ENCODE assay signal across 30 cellular contexts in genomic region chr1:170721621-170722020, GRCh38. TPM values are rescaled to one million over a fixed set of nuclear protein-coding genes. Genes with fewer than 3 reads are reported as not detected.
"Had no signal": no experiment of that assay in that cellular context is flagged by ENCODE, and none has a peak within 500 bp of the region (broad histone marks: within the 10 kb centered on the region; RNA-seq: fewer than 3 reads in every experiment).

No MANE protein-coding gene starts in this region.

- H3K4me1 ChIP-seq: prostate gland, sigmoid colon had no signal

- H3K27ac Mint-ChIP-seq: activated naive CD8-positive, alpha-beta T cell; brain; memory B cell; naive thymus-derived CD8-positive, alpha-beta T cell; stimulated activated memory B cell treated with anti-CD40 and anti-IgM and Interleukin-4, amounts not matched to agents 10 μg/mL and 1 μg/mL and 100 μg/mL, for 72 hours; stimulated activated naive CD8-positive, alpha-beta T cell treated with anti-CD3 and anti-CD28 coated beads, Interleukin-15, amount 100 ng/mL, for 72 hours; T-helper 2 cell treated with Interferon-gamma antibody and Interleukin-4, amounts not matched to agents 5 μg/mL and 100 μg/mL, for 36 hours; type B pancreatic cell had no signal

- H3K4me1 Mint-ChIP-seq: brain; memory B cell; naive thymus-derived CD8-positive, alpha-beta T cell; stimulated activated memory B cell treated with anti-CD40 and anti-IgM and Interleukin-4, amounts not matched to agents 10 μg/mL and 1 μg/mL and 100 μg/mL, for 72 hours; stimulated activated naive CD8-positive, alpha-beta T cell treated with anti-CD3 and anti-CD28 coated beads, Interleukin-15, amount 100 ng/mL, for 72 hours had no signal

- H3K9me3 ChIP-seq: ovary, prostate gland, sigmoid colon, uterus had no signal

- H3K27me3 ChIP-seq: ascending aorta, heart left ventricle, ovary, sigmoid colon, uterus had no signal

- H3K4me3 Mint-ChIP-seq: activated naive CD8-positive, alpha-beta T cell; brain; memory B cell; naive thymus-derived CD8-positive, alpha-beta T cell; stimulated activated memory B cell treated with anti-CD40 and anti-IgM and Interleukin-4, amounts not matched to agents 10 μg/mL and 1 μg/mL and 100 μg/mL, for 72 hours; stimulated activated naive CD8-positive, alpha-beta T cell treated with anti-CD3 and anti-CD28 coated beads, Interleukin-15, amount 100 ng/mL, for 72 hours; T-helper 2 cell treated with Interferon-gamma antibody and Interleukin-4, amounts not matched to agents 5 μg/mL and 100 μg/mL, for 36 hours; type B pancreatic cell had no signal

- H3K36me3 Mint-ChIP-seq: activated naive CD8-positive, alpha-beta T cell; brain; memory B cell; stimulated activated memory B cell treated with anti-CD40 and anti-IgM and Interleukin-4, amounts not matched to agents 10 μg/mL and 1 μg/mL and 100 μg/mL, for 72 hours had no signal

- H3K27me3 Mint-ChIP-seq: stimulated activated memory B cell treated with anti-CD40 and anti-IgM and Interleukin-4, amounts not matched to agents 10 μg/mL and 1 μg/mL and 100 μg/mL, for 72 hours had no signal

- H3K27ac ChIP-seq: ascending aorta, heart left ventricle, ovary, prostate gland, sigmoid colon, uterus, VCaP had no signal

- ATAC-seq: heart left ventricle; naive thymus-derived CD8-positive, alpha-beta T cell; stimulated activated memory B cell treated with anti-CD40 and anti-IgM and Interleukin-4, amounts not matched to agents 10 μg/mL and 1 μg/mL and 100 μg/mL, for 72 hours; stimulated activated naive CD8-positive, alpha-beta T cell treated with anti-CD3 and anti-CD28 coated beads, Interleukin-15, amount 100 ng/mL, for 72 hours had no signal

- H3K4me3 ChIP-seq: ascending aorta, heart left ventricle, ovary, prostate gland, sigmoid colon, uterus had no signal

- H3K36me3 ChIP-seq: ovary, prostate gland, sigmoid colon, uterus had no signal

- DNase-seq: activated CD4-positive, alpha-beta T cell treated with anti-CD3 and anti-CD28 coated beads for 4 hours; activated CD4-positive, alpha-beta T cell treated with anti-CD3 and anti-CD28 coated beads, Interleukin-2, amount 50 U/mL, for 4 hours; activated CD8-positive, alpha-beta memory T cell treated with anti-CD3 and anti-CD28 coated beads for 24 hours; activated effector memory CD4-positive, alpha-beta T cell treated with Interleukin-2 at 50 U/mL for 16 hours; activated naive CD4-positive, alpha-beta T cell treated with Interleukin-2 at 50 U/mL for 16 hours; foreskin fibroblast; heart left ventricle; hypothalamus; midbrain; naive thymus-derived CD8-positive, alpha-beta T cell; ovary; sigmoid colon; small intestine; stimulated activated CD4-positive, alpha-beta T cell treated with anti-CD3 and anti-CD28 coated beads, Interleukin-1b, Interleukin-23, amount 100 ng/mL, for 48 hours; stimulated activated CD4-positive, alpha-beta T cell treated with anti-CD3 and anti-CD28 coated beads, Interleukin-4, amount 100 ng/mL, for 4 hours; stimulated activated CD8-positive, alpha-beta memory T cell treated with anti-CD3 and anti-CD28 coated beads, Interleukin-4, amount 100 ng/mL, for 48 hours; stimulated activated naive CD8-positive, alpha-beta T cell treated with anti-CD3 and anti-CD28 coated beads, Interleukin-15, amount 100 ng/mL, for 72 hours; substantia nigra; T-helper 1 cell; uterus had no signal

- H3K9me3 Mint-ChIP-seq: brain; memory B cell; stimulated activated memory B cell treated with anti-CD40 and anti-IgM and Interleukin-4, amounts not matched to agents 10 μg/mL and 1 μg/mL and 100 μg/mL, for 72 hours; stimulated activated naive CD8-positive, alpha-beta T cell treated with anti-CD3 and anti-CD28 coated beads, Interleukin-15, amount 100 ng/mL, for 72 hours; T-helper 2 cell treated with Interferon-gamma antibody and Interleukin-4, amounts not matched to agents 5 μg/mL and 100 μg/mL, for 36 hours had no signal

RNA-seq across cellular contexts. Expression of gene PRRX1, which starts 57.7 kb away (rescaled TPM):
- total RNA-seq: endothelial cell of umbilical vein; naive thymus-derived CD8-positive, alpha-beta T cell had no signal
- polyA plus RNA-seq: naive thymus-derived CD8-positive, alpha-beta T cell had no signal
